In genomic region chr17:74527081-74527480, GRCh38 we compare ENCODE assay signal across 30 cellular contexts. TPM values are rescaled to one million over a fixed set of nuclear protein-coding genes. Genes with fewer than 3 reads are reported as not detected.
DNase-seq lines count a peak whose midpoint lies in the region; ATAC-seq and TF ChIP-seq lines count a peak whose summit lies in the region.
"Had no signal": no experiment of that assay in that cellular context is flagged by ENCODE, and none has a peak within 500 bp of the region (broad histone marks: within the 10 kb centered on the region; RNA-seq: fewer than 3 reads in every experiment).

No MANE protein-coding gene starts in this region.

- POLR2A ChIA-PET in Caco-2 (lab: Charles Lee), result no interaction called here

- BruUV-seq in Caco-2 (replicated peaks; lab: Mats Ljungman, UMichigan), result no TSS peak

- H3K36me3 ChIP-seq in Caco-2 (ENCODE audit: control insufficient read depth, insufficient read depth, low read length) (no peaks in the 10 kb centered on the region), HAP-1 (replicated peaks) (no peaks in the 10 kb centered on the region)
- H3K36me3 ChIP-seq: BLaER1, lower lobe of right lung, thyroid gland had no signal

- no peak overlapping the region for H3K4me3 Mint-ChIP-seq in chondrocyte (ENCODE audit: unreplicated experiment)
- H3K4me3 Mint-ChIP-seq in memory B cell, result no peak overlapping the region
- no peak overlapping the region for H3K4me3 Mint-ChIP-seq in Caco-2 (ENCODE audit: unreplicated experiment)
- H3K4me3 Mint-ChIP-seq: activated naive CD8-positive, alpha-beta T cell treated with anti-CD3 and anti-CD28 coated beads, Interleukin-2, amount 50 U/mL, for 24 hours; nephron; stimulated activated naive CD8-positive, alpha-beta T cell treated with anti-CD3 and anti-CD28 coated beads, Interleukin-15, amount 100 ng/mL, for 72 hours; T-helper 2 cell treated with Interferon-gamma antibody and Interleukin-4, amounts not matched to agents 5 μg/mL and 100 μg/mL, for 36 hours had no signal

- CTCF ChIA-PET in Caco-2 (lab: Charles Lee), result no interaction called here

- no peak overlapping the region for H3K4me3 ChIP-seq in Caco-2 (ENCODE audit: low read depth, low read length)
- no peak overlapping the region for H3K4me3 ChIP-seq in HAP-1
- H3K4me3 ChIP-seq: BLaER1, lower lobe of right lung, mucosa of descending colon, smooth muscle cell, thyroid gland had no signal

- H3K27me3 ChIP-seq in Caco-2 (replicated peaks; ENCODE audit: control insufficient read depth, insufficient read depth, low read length), result 0 out of 2 replicates have a peak, but pooled peaks cover 1% of the 10 kb centered on the region
- no peaks in the 10 kb centered on the region for H3K27me3 ChIP-seq in HAP-1 (ENCODE audit: low read depth)
- H3K27me3 ChIP-seq: BLaER1, thyroid gland had no signal

- peaks cover 44% of the 10 kb centered on the region for H3K27me3 Mint-ChIP-seq in chondrocyte (ENCODE audit: low read depth)
- peaks cover 10% of the 10 kb centered on the region for H3K27me3 Mint-ChIP-seq in memory B cell
- peaks cover 38% of the 10 kb centered on the region for H3K27me3 Mint-ChIP-seq in Caco-2 (ENCODE audit: insufficient read depth, unreplicated experiment)

- H3K9me3 Mint-ChIP-seq in chondrocyte (ENCODE audit: low read depth), result peaks cover 3% of the 10 kb centered on the region
- no peaks in the 10 kb centered on the region for H3K9me3 Mint-ChIP-seq in memory B cell
- no peaks in the 10 kb centered on the region for H3K9me3 Mint-ChIP-seq in Caco-2 (ENCODE audit: unreplicated experiment)
- H3K9me3 Mint-ChIP-seq: activated naive CD8-positive, alpha-beta T cell treated with anti-CD3 and anti-CD28 coated beads, Interleukin-2, amount 50 U/mL, for 24 hours; nephron had no signal

- intact Hi-C loops in Right ventricle myocardium inferior (cut with DNase I) (no loop called here), left ventricle myocardium superior (cut with micrococcal nuclease) (no loop called here), Caco-2 (cut with micrococcal nuclease; ENCODE audit: unreplicated experiment) (no loop called here)

- H3K27ac Mint-ChIP-seq in chondrocyte (ENCODE audit: unreplicated experiment) (no peak overlapping the region), memory B cell (peak overlapping the region; percentile 9), Caco-2 (ENCODE audit: unreplicated experiment) (no peak overlapping the region)
- H3K27ac Mint-ChIP-seq: activated naive CD8-positive, alpha-beta T cell treated with anti-CD3 and anti-CD28 coated beads, Interleukin-2, amount 50 U/mL, for 24 hours; nephron; stimulated activated naive CD8-positive, alpha-beta T cell treated with anti-CD3 and anti-CD28 coated beads, Interleukin-15, amount 100 ng/mL, for 72 hours; T-helper 2 cell treated with Interferon-gamma antibody and Interleukin-4, amounts not matched to agents 5 μg/mL and 100 μg/mL, for 36 hours had no signal

- TF ChIP-seq CTCF in chondrocyte (IDR thresholded peaks at IDR 0.05) (no peak), Caco-2 (IDR thresholded peaks at IDR 0.05; ENCODE audit: insufficient read depth in 1 of 2, low read depth in 1 of 2, low read length in 1 of 2, severe bottlenecking in 1 of 2, unreplicated experiment in 1 of 2) (no peak)

- H3K9me3 ChIP-seq in Caco-2 (no peaks in the 10 kb centered on the region), HAP-1 (no peaks in the 10 kb centered on the region)
- H3K9me3 ChIP-seq: lower lobe of right lung, mucosa of descending colon, thyroid gland had no signal

- H3K4me1 ChIP-seq in Caco-2 (no peaks in the 10 kb centered on the region), HAP-1 (no peaks in the 10 kb centered on the region)
- H3K4me1 ChIP-seq: thyroid gland had no signal

- DNase-seq in Right ventricle myocardium inferior (ENCODE audit: missing footprints) (peak; percentile 37), left ventricle myocardium superior (no peak), chondrocyte (ENCODE audit: low spot score) (peak; percentile 18), memory B cell (ENCODE audit: low spot score in 2 of 2) (no peak), Caco-2 (no peak), germinal center (ENCODE audit: low spot score) (no peak), HAP-1 (ENCODE audit: low spot score in 2 of 2) (no peak)
- DNase-seq: activated naive CD4-positive, alpha-beta T cell; activated naive CD8-positive, alpha-beta T cell treated with anti-CD3 and anti-CD28 coated beads, Interleukin-2, amount 50 U/mL, for 24 hours; caudate nucleus; COR-L47; KG1; lower lobe of right lung; mucosa of descending colon; NCI-H1417; NCI-H2107; NCI-H748 treated with DMSO at 0.1 percent for 48 hours; retina; thyroid gland had no signal

- in situ Hi-C loops in HAP-1 (cut with MboI; ENCODE audit: low sequenced_read_pairs), result no loop called here

- H3K36me3 Mint-ChIP-seq in chondrocyte (ENCODE audit: low read depth) (no peaks in the 10 kb centered on the region), memory B cell (no peaks in the 10 kb centered on the region), Caco-2 (ENCODE audit: insufficient read depth, unreplicated experiment) (no peaks in the 10 kb centered on the region)

- H3K4me1 Mint-ChIP-seq in chondrocyte (ENCODE audit: low read depth), result no peaks in the 10 kb centered on the region
- H3K4me1 Mint-ChIP-seq in memory B cell, result peaks cover 19% of the 10 kb centered on the region
- H3K4me1 Mint-ChIP-seq in Caco-2 (ENCODE audit: low read depth, unreplicated experiment), result no peaks in the 10 kb centered on the region
- H3K4me1 Mint-ChIP-seq: nephron had no signal

- no peak for ATAC-seq in Right ventricle myocardium inferior
- no peak for ATAC-seq in left ventricle myocardium superior
- ATAC-seq in memory B cell (ENCODE audit: low read depth), result no peak
- ATAC-seq: activated naive CD8-positive, alpha-beta T cell treated with anti-CD3 and anti-CD28 coated beads, Interleukin-2, amount 50 U/mL, for 24 hours; HCT116; lower lobe of right lung; mucosa of descending colon; stimulated activated naive CD8-positive, alpha-beta T cell treated with anti-CD3 and anti-CD28 coated beads, Interleukin-15, amount 100 ng/mL, for 72 hours had no signal

RNA-seq across cellular contexts. Expression of gene CD300LB, which starts 4.2 kb away (rescaled TPM):
- 0.19 TPM for total RNA-seq in Right ventricle myocardium inferior
- 0.25 TPM for total RNA-seq in left ventricle myocardium superior
- total RNA-seq in chondrocyte, result not detected in 3 replicates
- not detected in 2 replicates for total RNA-seq in Caco-2 (2022)
- total RNA-seq: astrocyte, dermis microvascular lymphatic vessel endothelial cell, frontal cortex, MCF 10A, osteoblast, smooth muscle cell, thyroid gland had no signal

RNA-seq across cellular contexts. Expression of gene CD300C, which starts 18.8 kb away (rescaled TPM):
- total RNA-seq in Right ventricle myocardium inferior (1.2 TPM), left ventricle myocardium superior (0.82 TPM), chondrocyte (not detected in 3 replicates), Caco-2 (2022) (not detected in 2 replicates)
- total RNA-seq: dermis microvascular lymphatic vessel endothelial cell, frontal cortex, MCF 10A, osteoblast, smooth muscle cell had no signal

RNA-seq across cellular contexts. Expression of gene CD300H, which starts 40.2 kb away (rescaled TPM):
- total RNA-seq in Right ventricle myocardium inferior (not detected), left ventricle myocardium superior (not detected), chondrocyte (not detected in 3 replicates), Caco-2 (2022) (not detected in 2 replicates)
- total RNA-seq: astrocyte, dermis microvascular lymphatic vessel endothelial cell, frontal cortex, MCF 10A, mucosa of descending colon, osteoblast, smooth muscle cell, thyroid gland had no signal

Comparison
In these comparisons a context has a peak if more than half of its experiments do, and no peak if none do; other contexts are left out.
1. DNase-seq: peak in Right ventricle myocardium inferior (single experiment) and chondrocyte (single experiment); none in left ventricle myocardium superior (single experiment), memory B cell (0 of 2), Caco-2 (0 of 2), germinal center (single experiment) and HAP-1 (0 of 2).